ENCODE assay signal across 15 cellular contexts in genomic region chr6:152146385-152146784, GRCh38.
A peak's percentile ranks its signal among the peaks of the same experiment; 100 is the strongest.
DNase-seq lines count a peak whose midpoint lies in the region; TF ChIP-seq lines count a peak whose summit lies in the region.
"Had no signal": no experiment of that assay in that cellular context is flagged by ENCODE, and none has a peak within 500 bp of the region (broad histone marks: within the 10 kb centered on the region; RNA-seq: fewer than 3 reads in every experiment).

No MANE protein-coding gene starts in this region.

- H3K4me3 ChIP-seq in GM23248 (no peak overlapping the region), astrocyte of the cerebellum (ENCODE audit: low read depth, low read length) (no peak overlapping the region), WERI-Rb-1 (ENCODE audit: low read depth, low read length) (no peak overlapping the region)

- in situ Hi-C loops in GM23248 (cut with MboI) (no loop called here), astrocyte of the cerebellum (cut with HindIII; ENCODE audit: low sequenced_read_pairs) (loop anchor here (25.0 kb wide), 1 partner anchor 384 kb away; no protein-coding TSS in a partner anchor)

- H3K9ac ChIP-seq in GM23248 = no peak overlapping the region

- no peak overlapping the region for H3K4me3 Mint-ChIP-seq in activated naive CD4-positive, alpha-beta T cell treated with anti-CD3 and anti-CD28 coated beads for 36 hours

- H3K9me3 Mint-ChIP-seq in activated naive CD4-positive, alpha-beta T cell treated with anti-CD3 and anti-CD28 coated beads for 36 hours = no peaks in the 10 kb centered on the region

- H4K20me1 ChIP-seq in GM23248 (ENCODE audit: insufficient read depth) = no peaks in the 10 kb centered on the region

- peaks cover 9% of the 10 kb centered on the region; the same call in 1 of the 2 replicates for H3K4me1 ChIP-seq in GM23248 (ENCODE audit: insufficient read depth)

- H3K9me2 ChIP-seq in GM23248 (ENCODE audit: insufficient read depth) = no peaks in the 10 kb centered on the region

- peaks cover 14% of the 10 kb centered on the region; the same call in 1 of the 2 replicates for H3F3A ChIP-seq in GM23248 (ENCODE audit: insufficient read depth)

- CTCF ChIA-PET in activated naive CD4-positive, alpha-beta T cell treated with anti-CD3 and anti-CD28 coated beads for 36 hours (lab: Charles Lee) = no interaction called here

- intact Hi-C loops in activated naive CD4-positive, alpha-beta T cell treated with anti-CD3 and anti-CD28 coated beads for 36 hours (cut with micrococcal nuclease) = no loop called here

- TF ChIP-seq CTCF in astrocyte of the cerebellum (IDR thresholded peaks at IDR 0.05; ENCODE audit: low read depth, low read length, missing control alignments) = no peak
- no peak for TF ChIP-seq CTCF in WERI-Rb-1 (IDR thresholded peaks at IDR 0.05; ENCODE audit: low read depth, low read length)

- DNase-seq in AG08396 (ENCODE audit: low spot score) (peak; percentile 73), GM23248 (peak; percentile 89), astrocyte of the cerebellum (ENCODE audit: low read depth) (peak; percentile 67), iris pigment epithelial cell (ENCODE audit: low read depth) (peak; percentile 73), NCI-H2171 treated with DMSO at 0.1 percent for 48 hours (lab: John Stamatoyannopoulos, UW) (no peak), WERI-Rb-1 (no peak)
- DNase-seq in activated naive CD4-positive, alpha-beta T cell treated with anti-CD3 and anti-CD28 coated beads for 36 hours = no peak
- no peak for DNase-seq in activated CD4-positive, alpha-beta T cell treated with anti-CD3 and anti-CD28 coated beads for 48 hours
- DNase-seq: activated T-cell treated with anti-CD3 and anti-CD28 coated beads, Interleukin-2, amount 50 U/mL, for 48 hours; amygdala; DND-41; islet precursor cell; NCI-H1417; NCI-H446 had no signal

- H3K27ac ChIP-seq in GM23248 = no peak overlapping the region
- no peak overlapping the region for H3K27ac ChIP-seq in WERI-Rb-1
- H3K27ac ChIP-seq: C4-2B had no signal

- no peaks in the 10 kb centered on the region for H3K79me2 ChIP-seq in GM23248 (ENCODE audit: insufficient read depth)

- WGBS in GM23248 (ENCODE audit: low coverage in 1 of 2, low lambda C conversion rate in 2 of 2, missing lambda C conversion rate in 2 of 2), 2 experiments = 61 to 88% methylated on average over 1 of the region's 1 CpG

- H3K4me2 ChIP-seq in GM23248 (ENCODE audit: unreplicated experiment) = peak overlapping the region; percentile 9

- H3K36me3 Mint-ChIP-seq in activated naive CD4-positive, alpha-beta T cell treated with anti-CD3 and anti-CD28 coated beads for 36 hours (ENCODE audit: low read depth) = peaks cover 34% of the 10 kb centered on the region

- H3K27ac Mint-ChIP-seq in activated naive CD4-positive, alpha-beta T cell treated with anti-CD3 and anti-CD28 coated beads for 36 hours = no peak overlapping the region

- H2AFZ ChIP-seq in GM23248 = no peak overlapping the region

- no peaks in the 10 kb centered on the region for H3K4me1 Mint-ChIP-seq in activated naive CD4-positive, alpha-beta T cell treated with anti-CD3 and anti-CD28 coated beads for 36 hours (ENCODE audit: low read depth)

- peaks cover 75% of the 10 kb centered on the region for H3K36me3 ChIP-seq in GM23248 (ENCODE audit: low read depth)
- no peaks in the 10 kb centered on the region for H3K36me3 ChIP-seq in WERI-Rb-1

- H3K27me3 ChIP-seq in GM23248 (replicated peaks; ENCODE audit: insufficient read depth) (no peaks in the 10 kb centered on the region), WERI-Rb-1 (ENCODE audit: insufficient read depth, low read depth, severe bottlenecking) (no peaks in the 10 kb centered on the region)

- no peaks in the 10 kb centered on the region for H3K27me3 Mint-ChIP-seq in activated naive CD4-positive, alpha-beta T cell treated with anti-CD3 and anti-CD28 coated beads for 36 hours (ENCODE audit: low read depth)

- H3K9me3 ChIP-seq in GM23248 (ENCODE audit: low read depth) = no peaks in the 10 kb centered on the region
- H3K9me3 ChIP-seq in WERI-Rb-1 (ENCODE audit: severe bottlenecking) = no peaks in the 10 kb centered on the region

Comparison
In these comparisons a context has a peak if more than half of its experiments do, and no peak if none do; other contexts are left out.
1. DNase-seq: peak in AG08396 (single experiment), GM23248 (single experiment), astrocyte of the cerebellum (single experiment) and iris pigment epithelial cell (single experiment); none in NCI-H2171 treated with DMSO at 0.1 percent for 48 hours (single experiment), activated naive CD4-positive, alpha-beta T cell treated with anti-CD3 and anti-CD28 coated beads for 36 hours (single experiment), activated CD4-positive, alpha-beta T cell treated with anti-CD3 and anti-CD28 coated beads for 48 hours (single experiment) and WERI-Rb-1 (single experiment).